In the genomic region with DNA sequence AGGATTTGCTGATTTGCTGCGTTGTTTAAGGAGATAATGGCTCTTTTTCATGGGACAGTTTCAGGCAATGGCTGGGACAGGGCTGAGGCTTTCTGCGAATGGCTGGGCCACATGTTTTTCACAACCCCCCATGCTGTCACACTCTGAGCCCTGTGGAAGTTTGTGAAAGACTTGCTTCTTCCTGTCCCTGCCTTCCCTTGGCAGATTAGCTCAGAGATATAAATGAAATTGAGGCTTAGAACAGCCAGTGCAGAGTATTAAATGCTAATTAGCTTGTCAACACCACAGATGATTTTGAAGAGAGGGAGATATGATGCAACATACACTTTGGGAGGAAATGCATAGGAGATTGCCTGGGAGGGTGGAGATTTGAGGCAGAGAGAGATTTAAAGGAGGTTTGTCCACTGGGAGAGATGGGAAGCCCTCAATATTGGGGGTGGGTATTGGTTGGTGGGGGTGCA, we compare ENCODE assay signal across 1 cellular context.
TF ChIP-seq lines count a peak whose summit lies in the region.

No MANE protein-coding gene starts in this region.

TF ChIP-seq in K562, 482 proteins besides CTCF, POLR2A, EP300 and RAD21 (continued from another document and continues in another):
- TF ChIP-seq E2F8 (IDR thresholded peaks at IDR 0.05; ENCODE audit: low read depth, partially characterized antibody), result no peak
- TF ChIP-seq, protein P1, sequence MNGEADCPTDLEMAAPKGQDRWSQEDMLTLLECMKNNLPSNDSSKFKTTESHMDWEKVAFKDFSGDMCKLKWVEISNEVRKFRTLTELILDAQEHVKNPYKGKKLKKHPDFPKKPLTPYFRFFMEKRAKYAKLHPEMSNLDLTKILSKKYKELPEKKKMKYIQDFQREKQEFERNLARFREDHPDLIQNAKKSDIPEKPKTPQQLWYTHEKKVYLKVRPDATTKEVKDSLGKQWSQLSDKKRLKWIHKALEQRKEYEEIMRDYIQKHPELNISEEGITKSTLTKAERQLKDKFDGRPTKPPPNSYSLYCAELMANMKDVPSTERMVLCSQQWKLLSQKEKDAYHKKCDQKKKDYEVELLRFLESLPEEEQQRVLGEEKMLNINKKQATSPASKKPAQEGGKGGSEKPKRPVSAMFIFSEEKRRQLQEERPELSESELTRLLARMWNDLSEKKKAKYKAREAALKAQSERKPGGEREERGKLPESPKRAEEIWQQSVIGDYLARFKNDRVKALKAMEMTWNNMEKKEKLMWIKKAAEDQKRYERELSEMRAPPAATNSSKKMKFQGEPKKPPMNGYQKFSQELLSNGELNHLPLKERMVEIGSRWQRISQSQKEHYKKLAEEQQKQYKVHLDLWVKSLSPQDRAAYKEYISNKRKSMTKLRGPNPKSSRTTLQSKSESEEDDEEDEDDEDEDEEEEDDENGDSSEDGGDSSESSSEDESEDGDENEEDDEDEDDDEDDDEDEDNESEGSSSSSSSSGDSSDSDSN (IDR thresholded peaks at IDR 0.05; ENCODE audit: borderline replicate concordance in 1 of 2, low read depth in 2 of 2, low read length in 2 of 2), result no peak
- no peak for TF ChIP-seq ZNF79 (CRISPR knock-in tag; IDR thresholded peaks at IDR 0.05; ENCODE audit: low read depth)
- no peak for TF ChIP-seq NR2C2 (CRISPR knock-in tag; IDR thresholded peaks at IDR 0.05)
- no peak for TF ChIP-seq NR2C2 (tag; IDR thresholded peaks at IDR 0.05)
- no peak for TF ChIP-seq PRPF4 (IDR thresholded peaks at IDR 0.05; ENCODE audit: insufficient read depth, low read depth, low read length, poor library complexity, severe bottlenecking)
- TF ChIP-seq FOSL1 (tag; conservative IDR thresholded peaks at IDR 0.05), result no peak
- TF ChIP-seq ZC3H8 (IDR thresholded peaks at IDR 0.05), result no peak
- no peak for TF ChIP-seq ZNF57 (CRISPR knock-in tag; IDR thresholded peaks at IDR 0.05)
- peak; percentile 92 for TF ChIP-seq DMBX1 (CRISPR knock-in tag; IDR thresholded peaks at IDR 0.05; ENCODE audit: borderline replicate concordance)
- no peak for TF ChIP-seq HIVEP1 (CRISPR knock-in tag; IDR thresholded peaks at IDR 0.05)
- TF ChIP-seq ZFP36 (IDR thresholded peaks at IDR 0.05; ENCODE audit: low read depth, low read length, partially characterized antibody), result no peak
- TF ChIP-seq, protein P2, sequence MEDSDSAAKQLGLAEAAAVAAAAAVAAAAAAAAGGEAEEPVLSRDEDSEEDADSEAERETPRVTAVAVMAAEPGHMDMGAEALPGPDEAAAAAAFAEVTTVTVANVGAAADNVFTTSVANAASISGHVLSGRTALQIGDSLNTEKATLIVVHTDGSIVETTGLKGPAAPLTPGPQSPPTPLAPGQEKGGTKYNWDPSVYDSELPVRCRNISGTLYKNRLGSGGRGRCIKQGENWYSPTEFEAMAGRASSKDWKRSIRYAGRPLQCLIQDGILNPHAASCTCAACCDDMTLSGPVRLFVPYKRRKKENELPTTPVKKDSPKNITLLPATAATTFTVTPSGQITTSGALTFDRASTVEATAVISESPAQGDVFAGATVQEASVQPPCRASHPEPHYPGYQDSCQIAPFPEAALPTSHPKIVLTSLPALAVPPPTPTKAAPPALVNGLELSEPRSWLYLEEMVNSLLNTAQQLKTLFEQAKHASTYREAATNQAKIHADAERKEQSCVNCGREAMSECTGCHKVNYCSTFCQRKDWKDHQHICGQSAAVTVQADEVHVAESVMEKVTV (CRISPR knock-in tag; IDR thresholded peaks at IDR 0.05), result peak; percentile 51
- TF ChIP-seq ETV6 (IDR thresholded peaks at IDR 0.05; ENCODE audit: borderline replicate concordance in 1 of 2, low read depth in 2 of 2, low read length in 1 of 2), result no peak
- TF ChIP-seq ETV6 (CRISPR knock-in tag; IDR thresholded peaks at IDR 0.05; ENCODE audit: borderline replicate concordance), result peak; percentile 68; the same call in 1 of the 2 replicates
- TF ChIP-seq OTX1 (CRISPR knock-in tag; IDR thresholded peaks at IDR 0.05), result no peak
- no peak for TF ChIP-seq NRF1 (conservative IDR thresholded peaks at IDR 0.05 in 1 of 2, IDR thresholded peaks at IDR 0.05 in 1 of 2)
- TF ChIP-seq HMG20A (CRISPR knock-in tag; conservative IDR thresholded peaks at IDR 0.05), result no peak
- TF ChIP-seq YBX1 (IDR thresholded peaks at IDR 0.05), result no peak
- 0 out of 2 replicates have a peak, but pooled peaks have one; percentile 19 for TF ChIP-seq ZNF134 (CRISPR knock-in tag; conservative IDR thresholded peaks at IDR 0.05)
- peak; percentile 34; the same call in 1 of the 2 replicates for TF ChIP-seq JUN (IDR thresholded peaks at IDR 0.05; ENCODE audit: borderline replicate concordance, low read depth, low read length)
- TF ChIP-seq JUN (CRISPR knock-in tag; IDR thresholded peaks at IDR 0.05; ENCODE audit: borderline replicate concordance), result 0 out of 2 replicates have a peak, but pooled peaks have one; percentile 23
- TF ChIP-seq JUNB (CRISPR knock-in tag; conservative IDR thresholded peaks at IDR 0.05), result no peak
- peak; percentile 73 for TF ChIP-seq ETV1 (tag; conservative IDR thresholded peaks at IDR 0.05; ENCODE audit: low read depth)
- TF ChIP-seq, protein P3, sequence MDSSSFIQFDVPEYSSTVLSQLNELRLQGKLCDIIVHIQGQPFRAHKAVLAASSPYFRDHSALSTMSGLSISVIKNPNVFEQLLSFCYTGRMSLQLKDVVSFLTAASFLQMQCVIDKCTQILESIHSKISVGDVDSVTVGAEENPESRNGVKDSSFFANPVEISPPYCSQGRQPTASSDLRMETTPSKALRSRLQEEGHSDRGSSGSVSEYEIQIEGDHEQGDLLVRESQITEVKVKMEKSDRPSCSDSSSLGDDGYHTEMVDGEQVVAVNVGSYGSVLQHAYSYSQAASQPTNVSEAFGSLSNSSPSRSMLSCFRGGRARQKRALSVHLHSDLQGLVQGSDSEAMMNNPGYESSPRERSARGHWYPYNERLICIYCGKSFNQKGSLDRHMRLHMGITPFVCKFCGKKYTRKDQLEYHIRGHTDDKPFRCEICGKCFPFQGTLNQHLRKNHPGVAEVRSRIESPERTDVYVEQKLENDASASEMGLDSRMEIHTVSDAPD (CRISPR knock-in tag; IDR thresholded peaks at IDR 0.05), result no peak; the same call in 1 of the 2 replicates
- TF ChIP-seq, protein P4, sequence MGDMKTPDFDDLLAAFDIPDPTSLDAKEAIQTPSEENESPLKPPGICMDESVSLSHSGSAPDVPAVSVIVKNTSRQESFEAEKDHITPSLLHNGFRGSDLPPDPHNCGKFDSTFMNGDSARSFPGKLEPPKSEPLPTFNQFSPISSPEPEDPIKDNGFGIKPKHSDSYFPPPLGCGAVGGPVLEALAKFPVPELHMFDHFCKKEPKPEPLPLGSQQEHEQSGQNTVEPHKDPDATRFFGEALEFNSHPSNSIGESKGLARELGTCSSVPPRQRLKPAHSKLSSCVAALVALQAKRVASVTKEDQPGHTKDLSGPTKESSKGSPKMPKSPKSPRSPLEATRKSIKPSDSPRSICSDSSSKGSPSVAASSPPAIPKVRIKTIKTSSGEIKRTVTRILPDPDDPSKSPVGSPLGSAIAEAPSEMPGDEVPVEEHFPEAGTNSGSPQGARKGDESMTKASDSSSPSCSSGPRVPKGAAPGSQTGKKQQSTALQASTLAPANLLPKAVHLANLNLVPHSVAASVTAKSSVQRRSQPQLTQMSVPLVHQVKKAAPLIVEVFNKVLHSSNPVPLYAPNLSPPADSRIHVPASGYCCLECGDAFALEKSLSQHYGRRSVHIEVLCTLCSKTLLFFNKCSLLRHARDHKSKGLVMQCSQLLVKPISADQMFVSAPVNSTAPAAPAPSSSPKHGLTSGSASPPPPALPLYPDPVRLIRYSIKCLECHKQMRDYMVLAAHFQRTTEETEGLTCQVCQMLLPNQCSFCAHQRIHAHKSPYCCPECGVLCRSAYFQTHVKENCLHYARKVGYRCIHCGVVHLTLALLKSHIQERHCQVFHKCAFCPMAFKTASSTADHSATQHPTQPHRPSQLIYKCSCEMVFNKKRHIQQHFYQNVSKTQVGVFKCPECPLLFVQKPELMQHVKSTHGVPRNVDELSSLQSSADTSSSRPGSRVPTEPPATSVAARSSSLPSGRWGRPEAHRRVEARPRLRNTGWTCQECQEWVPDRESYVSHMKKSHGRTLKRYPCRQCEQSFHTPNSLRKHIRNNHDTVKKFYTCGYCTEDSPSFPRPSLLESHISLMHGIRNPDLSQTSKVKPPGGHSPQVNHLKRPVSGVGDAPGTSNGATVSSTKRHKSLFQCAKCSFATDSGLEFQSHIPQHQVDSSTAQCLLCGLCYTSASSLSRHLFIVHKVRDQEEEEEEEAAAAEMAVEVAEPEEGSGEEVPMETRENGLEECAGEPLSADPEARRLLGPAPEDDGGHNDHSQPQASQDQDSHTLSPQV (IDR thresholded peaks at IDR 0.05), result peak; percentile 96
- no peak for TF ChIP-seq ZBTB8A (IDR thresholded peaks at IDR 0.05; ENCODE audit: partially characterized antibody)
- no peak for TF ChIP-seq MCM7 (IDR thresholded peaks at IDR 0.05)
- no peak for TF ChIP-seq KLF13 (tag; IDR thresholded peaks at IDR 0.05; ENCODE audit: borderline replicate concordance, low read depth)
- no peak for TF ChIP-seq HNRNPL (IDR thresholded peaks at IDR 0.05; ENCODE audit: low read depth, low read length)
- TF ChIP-seq ZNF197 (CRISPR knock-in tag; IDR thresholded peaks at IDR 0.05; ENCODE audit: low read depth), result no peak
- TF ChIP-seq SMARCB1 (IDR thresholded peaks at IDR 0.05; ENCODE audit: insufficient read length, low read depth), result no peak
- no peak for TF ChIP-seq SMAD1 (IDR thresholded peaks at IDR 0.05; ENCODE audit: low read depth, low read length, partially characterized antibody)
- 0 out of 2 replicates have a peak, but pooled peaks have one; percentile 29 for TF ChIP-seq FOXP1 (CRISPR knock-in tag; IDR thresholded peaks at IDR 0.05)
- peak; percentile 75; the same call in 1 of the 2 replicates for TF ChIP-seq ZNF224 (CRISPR knock-in tag; IDR thresholded peaks at IDR 0.05)
- TF ChIP-seq, protein P5, sequence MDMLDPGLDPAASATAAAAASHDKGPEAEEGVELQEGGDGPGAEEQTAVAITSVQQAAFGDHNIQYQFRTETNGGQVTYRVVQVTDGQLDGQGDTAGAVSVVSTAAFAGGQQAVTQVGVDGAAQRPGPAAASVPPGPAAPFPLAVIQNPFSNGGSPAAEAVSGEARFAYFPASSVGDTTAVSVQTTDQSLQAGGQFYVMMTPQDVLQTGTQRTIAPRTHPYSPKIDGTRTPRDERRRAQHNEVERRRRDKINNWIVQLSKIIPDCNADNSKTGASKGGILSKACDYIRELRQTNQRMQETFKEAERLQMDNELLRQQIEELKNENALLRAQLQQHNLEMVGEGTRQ (CRISPR knock-in tag; IDR thresholded peaks at IDR 0.05), result no peak
- TF ChIP-seq GATAD2B (IDR thresholded peaks at IDR 0.05; ENCODE audit: borderline replicate concordance), result no peak
- TF ChIP-seq PHTF2 (CRISPR knock-in tag; IDR thresholded peaks at IDR 0.05), result no peak
- peak; percentile 57; the same call in 1 of the 2 replicates for TF ChIP-seq GATA2 (CRISPR knock-in tag; IDR thresholded peaks at IDR 0.05)
- no peak for TF ChIP-seq U2AF1 (optimal IDR thresholded peaks at IDR 0.05; ENCODE audit: low read depth, low read length)
- TF ChIP-seq DPF2 (IDR thresholded peaks at IDR 0.05), result peak; percentile 83
- no peak for TF ChIP-seq NCOR1 (IDR thresholded peaks at IDR 0.05)
- TF ChIP-seq ARID3B (CRISPR knock-in tag; IDR thresholded peaks at IDR 0.05; ENCODE audit: borderline replicate concordance), result no peak
- TF ChIP-seq SMARCC2 (IDR thresholded peaks at IDR 0.05; ENCODE audit: low read depth), result no peak
- no peak for TF ChIP-seq MCM3 (IDR thresholded peaks at IDR 0.05)
- TF ChIP-seq ZNF644 (tag; IDR thresholded peaks at IDR 0.05; ENCODE audit: low read depth), result no peak
- TF ChIP-seq NFXL1 (CRISPR knock-in tag; IDR thresholded peaks at IDR 0.05), result 0 out of 2 replicates have a peak, but pooled peaks have one; percentile 20
- no peak for TF ChIP-seq RBM34 (IDR thresholded peaks at IDR 0.05; ENCODE audit: borderline replicate concordance, insufficient read depth, low read length)
- TF ChIP-seq FOXK2 (conservative IDR thresholded peaks at IDR 0.05 in 1 of 2, IDR thresholded peaks at IDR 0.05 in 1 of 2; ENCODE audit: low read depth in 2 of 2), result peak in 1 of 2 experiments; percentile 45; a peak in 1 of 4 replicates
- TF ChIP-seq PHF20 (IDR thresholded peaks at IDR 0.05; ENCODE audit: partially characterized antibody), result no peak
- no peak for TF ChIP-seq PTBP1 (IDR thresholded peaks at IDR 0.05; ENCODE audit: low read depth, low read length)
- no peak for TF ChIP-seq ADNP (tag; IDR thresholded peaks at IDR 0.05)
- peak; percentile 83 for TF ChIP-seq ATF7 (IDR thresholded peaks at IDR 0.05)
- TF ChIP-seq, protein P6, sequence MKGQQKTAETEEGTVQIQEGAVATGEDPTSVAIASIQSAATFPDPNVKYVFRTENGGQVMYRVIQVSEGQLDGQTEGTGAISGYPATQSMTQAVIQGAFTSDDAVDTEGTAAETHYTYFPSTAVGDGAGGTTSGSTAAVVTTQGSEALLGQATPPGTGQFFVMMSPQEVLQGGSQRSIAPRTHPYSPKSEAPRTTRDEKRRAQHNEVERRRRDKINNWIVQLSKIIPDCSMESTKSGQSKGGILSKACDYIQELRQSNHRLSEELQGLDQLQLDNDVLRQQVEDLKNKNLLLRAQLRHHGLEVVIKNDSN (CRISPR knock-in tag; IDR thresholded peaks at IDR 0.05), result no peak; the same call in 1 of the 2 replicates
- TF ChIP-seq ETV5 (CRISPR knock-in tag; IDR thresholded peaks at IDR 0.05; ENCODE audit: low read depth), result no peak
- TF ChIP-seq CBFB (CRISPR knock-in tag; IDR thresholded peaks at IDR 0.05), result no peak
